Comparison of ENCODE assay signal across 8 cellular contexts in genomic region chr19:45882652-45883585, GRCh38. TPM values are rescaled to one million over a fixed set of nuclear protein-coding genes. Genes with fewer than 3 reads are reported as not detected.
DNase-seq lines count a peak whose midpoint lies in the region; ATAC-seq and TF ChIP-seq lines count a peak whose summit lies in the region.

No MANE protein-coding gene starts in this region.

- H3K4me3 ChIP-seq in MG63 (no peak overlapping the region), adipocyte (ENCODE audit: low read length) (peak overlapping the region; percentile 49), prostate gland (peak overlapping the region; percentile 12 to 36)

- H3K9ac ChIP-seq in adipocyte (ENCODE audit: low read length): peak overlapping the region; percentile 19

- WGBS in prostate gland: 13% methylated on average over 43 of the region's 47 CpGs

- TF ChIP-seq CTCF in prostate gland (IDR thresholded peaks at IDR 0.05): peak; percentile 75 to 98 (median 94)

- H3K4me1 ChIP-seq in adipocyte (ENCODE audit: control insufficient read depth, insufficient read depth, low read length) (peaks cover 29% of the 10 kb centered on the region), prostate gland (replicated peaks) (peaks cover 29% of the 10 kb centered on the region)

- peak; percentile 5 to 25 for DNase-seq in NCI-H187 (lab: John Stamatoyannopoulos, UW)
- DNase-seq in NCI-H187 treated with DMSO at 0.1 percent for 48 hours (lab: John Stamatoyannopoulos, UW): no peak
- DNase-seq in MG63: peak; percentile 77
- peak; percentile 74 for DNase-seq in T follicular helper cell (ENCODE audit: low read depth)
- peak; percentile 92 for DNase-seq in adipocyte (ENCODE audit: low read depth)
- DNase-seq in left cardiac atrium: peak; percentile 84
- peak; percentile 80 for DNase-seq in prostate gland (ENCODE audit: low spot score)
- DNase-seq in ureter (ENCODE audit: low spot score): peak; percentile 83

- peak in 1 of 2 donors; percentile 11 for ATAC-seq in left cardiac atrium

- H3K9me3 ChIP-seq in MG63 (no peaks in the 10 kb centered on the region), adipocyte (ENCODE audit: control insufficient read depth, low read length) (no peaks in the 10 kb centered on the region), prostate gland (no peaks in the 10 kb centered on the region)

- peak; percentile 71 for TF ChIP-seq POLR2A in prostate gland (IDR thresholded peaks at IDR 0.05)

- H3K27me3 ChIP-seq in MG63 (no peaks in the 10 kb centered on the region), adipocyte (replicated peaks; ENCODE audit: control insufficient read depth, insufficient read depth, low read length) (peaks cover 4% of the 10 kb centered on the region), prostate gland (replicated peaks; ENCODE audit: insufficient read depth) (no peaks in the 10 kb centered on the region)

- intact Hi-C loops in left cardiac atrium (cut with DNase I): no loop called here
- intact Hi-C loops in prostate gland (cut with DNase I): loop anchor here (5.0 to 10.0 kb wide), 2 partner anchors 66 to 132 kb away; partner anchors contain the start of gene RSPH6A

- H3K36me3 ChIP-seq in MG63 (peaks cover 18% of the 10 kb centered on the region), adipocyte (ENCODE audit: control insufficient read depth, insufficient read depth, low read length, severe bottlenecking) (no peaks in the 10 kb centered on the region), prostate gland (no peaks in the 10 kb centered on the region)

- H3K27ac ChIP-seq in prostate gland: peak overlapping the region; percentile 76 to 82

RNA-seq across cellular contexts. Expression of gene IRF2BP1, which starts 3.0 kb away (rescaled TPM):
- total RNA-seq in MG63 (2014; rRNA removed; shearing (Covaris generic); ENCODE audit: low replicate concordance): 48.6 and 73.7 TPM in 2 replicates
- 10 to 100 TPM; 18.3 to 21.3 TPM for total RNA-seq in left cardiac atrium
- total RNA-seq in prostate gland: 10 to 100 TPM; 55.5 to 63.0 TPM
- 22.0 TPM for total RNA-seq in ureter

RNA-seq across cellular contexts. Expression of gene FOXA3, which starts 18.8 kb away (rescaled TPM):
- not detected in 2 replicates for total RNA-seq in MG63 (2014; rRNA removed; shearing (Covaris generic); ENCODE audit: low replicate concordance)
- total RNA-seq in left cardiac atrium (not detected), prostate gland (1 to 10 TPM in 1 of 2 donors, under 1 TPM in 1; 0.09 to 1.1 TPM), ureter (not detected)

RNA-seq across cellular contexts. Expression of gene MYPOP, which starts 19.5 kb away (rescaled TPM):
- total RNA-seq in MG63 (2014; rRNA removed; shearing (Covaris generic); ENCODE audit: low replicate concordance): 0.20 and 0.79 TPM in 2 replicates
- total RNA-seq in left cardiac atrium (10 to 100 TPM in 1 of 2 donors, 1 to 10 TPM in 1; 9.3 to 12.8 TPM), prostate gland (1 to 10 TPM; 8.7 to 9.1 TPM), ureter (5.5 TPM)

RNA-seq across cellular contexts. Expression of gene SYMPK, which starts 20.0 kb away (rescaled TPM):
- total RNA-seq in MG63 (2014; rRNA removed; shearing (Covaris generic); ENCODE audit: low replicate concordance): 59.4 and 70.7 TPM in 2 replicates
- total RNA-seq in left cardiac atrium (10 to 100 TPM; 29.0 to 29.6 TPM), prostate gland (100 to 1,000 TPM in 1 of 2 donors, 10 to 100 TPM in 1; 76.4 to 104 TPM), ureter (81.1 TPM)

RNA-seq across cellular contexts. Expression of gene NANOS2, which starts 31.7 kb away (rescaled TPM):
- not detected in 2 replicates for total RNA-seq in MG63 (2014; rRNA removed; shearing (Covaris generic); ENCODE audit: low replicate concordance)
- total RNA-seq in left cardiac atrium: not detected
- 1 to 10 TPM in 1 of 2 donors, not detected in 1; 4.1 TPM for total RNA-seq in prostate gland
- total RNA-seq in ureter: not detected
